ENCODE assay signal across 8 cellular contexts in the genomic region with DNA sequence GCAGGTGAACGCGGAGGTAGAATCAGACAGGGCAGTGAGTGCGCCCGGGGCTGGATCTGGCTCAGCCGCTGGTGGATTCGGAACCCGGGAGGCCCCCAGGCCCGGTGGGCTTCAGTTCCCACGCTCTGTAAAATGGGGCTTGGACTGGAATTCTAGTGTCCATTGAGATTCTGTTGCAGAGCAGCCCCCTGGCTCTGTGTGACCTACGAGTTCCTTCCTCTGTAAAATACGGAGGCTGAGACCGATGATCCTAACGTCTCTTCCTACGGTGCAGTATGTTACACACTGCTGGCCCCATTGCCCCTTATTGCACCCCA. TPM values are rescaled to one million over a fixed set of nuclear protein-coding genes. Genes with fewer than 3 reads are reported as not detected.
DNase-seq lines count a peak whose midpoint lies in the region; ATAC-seq and TF ChIP-seq lines count a peak whose summit lies in the region.

No MANE protein-coding gene starts in this region.

- H3K27me3 ChIP-seq in right cardiac atrium (ENCODE audit: control insufficient read depth, insufficient read depth), result no peaks in the 10 kb centered on the region

- no peak for TF ChIP-seq CTCF in VCaP (conservative IDR thresholded peaks at IDR 0.05)

- no peak for ATAC-seq in right cardiac atrium
- no peak for ATAC-seq in stimulated activated effector memory CD8-positive, alpha-beta T cell treated with anti-CD3 and anti-CD28 coated beads, Interleukin-12 subunit alpha, Interleukin-12 subunit beta, amount 100 ng/mL, for 72 hours
- no peak for ATAC-seq in GM18519 (IDR thresholded peaks at IDR 0.05; ENCODE audit: low FRiP score, unreplicated experiment)
- ATAC-seq in HG03097 (IDR thresholded peaks at IDR 0.05; ENCODE audit: low FRiP score, unreplicated experiment), result no peak

- H3K4me1 ChIP-seq in right cardiac atrium (ENCODE audit: control insufficient read depth, insufficient read depth, low read length), result no peaks in the 10 kb centered on the region

- peak; percentile 74 for DNase-seq in DMS53 (lab: John Stamatoyannopoulos, UW)
- no peak for DNase-seq in DMS53 treated with DMSO at 0.1 percent for 48 hours (lab: John Stamatoyannopoulos, UW; ENCODE audit: unreplicated experiment)
- no peak for DNase-seq in right cardiac atrium
- no peak for DNase-seq in stimulated activated effector memory CD8-positive, alpha-beta T cell treated with anti-CD3 and anti-CD28 coated beads, Interleukin-12 subunit alpha, Interleukin-12 subunit beta, amount 100 ng/mL, for 72 hours (ENCODE audit: low spot score in 2 of 2)
- no peak for DNase-seq in A172 (ENCODE audit: low spot score)

- peak overlapping the region; percentile 96 for H3K4me3 Mint-ChIP-seq in stimulated activated effector memory CD8-positive, alpha-beta T cell treated with anti-CD3 and anti-CD28 coated beads, Interleukin-12 subunit alpha, Interleukin-12 subunit beta, amount 100 ng/mL, for 72 hours

- intact Hi-C loops in right cardiac atrium (cut with DNase I), result loop anchor here in 1 of 4 donors (5.0 kb wide), 1 partner anchor 51 kb away; a partner anchor contains a TSS

- H3K4me1 Mint-ChIP-seq in stimulated activated effector memory CD8-positive, alpha-beta T cell treated with anti-CD3 and anti-CD28 coated beads, Interleukin-12 subunit alpha, Interleukin-12 subunit beta, amount 100 ng/mL, for 72 hours, result peaks cover 25% of the 10 kb centered on the region

- H3K36me3 Mint-ChIP-seq in stimulated activated effector memory CD8-positive, alpha-beta T cell treated with anti-CD3 and anti-CD28 coated beads, Interleukin-12 subunit alpha, Interleukin-12 subunit beta, amount 100 ng/mL, for 72 hours, result peaks cover 14% of the 10 kb centered on the region

- H3K27ac ChIP-seq in VCaP, result peak overlapping the region; percentile 95
- H3K27ac ChIP-seq in right cardiac atrium (ENCODE audit: low read length), result no peak overlapping the region

- H3K9me3 Mint-ChIP-seq in stimulated activated effector memory CD8-positive, alpha-beta T cell treated with anti-CD3 and anti-CD28 coated beads, Interleukin-12 subunit alpha, Interleukin-12 subunit beta, amount 100 ng/mL, for 72 hours, result no peaks in the 10 kb centered on the region

- no peaks in the 10 kb centered on the region for H3K9me3 ChIP-seq in right cardiac atrium (ENCODE audit: control insufficient read depth, low read length)

- under 1% methylated on average over 14 of the region's 14 CpGs for WGBS in right cardiac atrium

- peak overlapping the region; percentile 97 for H3K27ac Mint-ChIP-seq in stimulated activated effector memory CD8-positive, alpha-beta T cell treated with anti-CD3 and anti-CD28 coated beads, Interleukin-12 subunit alpha, Interleukin-12 subunit beta, amount 100 ng/mL, for 72 hours

- peak overlapping the region; percentile 47 for H3K4me3 ChIP-seq in right cardiac atrium (ENCODE audit: low read length)

RNA-seq across cellular contexts. Expression of a gene that starts 14.9 kb away (rescaled TPM):
- 10 to 100 TPM; 23.9 to 25.9 (median 25.1) TPM for total RNA-seq in right cardiac atrium
- 14.9 TPM for polyA plus RNA-seq in right cardiac atrium
- 3.2 and 10.0 TPM in 2 replicates for total RNA-seq in A172 (2014; rRNA removed; shearing (Covaris generic))

RNA-seq across cellular contexts. Expression of a gene that starts 29.1 kb away (rescaled TPM):
- total RNA-seq in right cardiac atrium, result 10 to 100 TPM; 20.0 to 25.3 (median 22.8) TPM
- 18.0 TPM for polyA plus RNA-seq in right cardiac atrium
- total RNA-seq in A172 (2014; rRNA removed; shearing (Covaris generic)), result 25.4 and 51.8 TPM in 2 replicates

RNA-seq across cellular contexts. Expression of a gene that starts 35.1 kb away (rescaled TPM):
- 10 to 100 TPM; 53.8 to 86.6 (median 65.3) TPM for total RNA-seq in right cardiac atrium
- 124 TPM for polyA plus RNA-seq in right cardiac atrium
- total RNA-seq in A172 (2014; rRNA removed; shearing (Covaris generic)), result 75.8 and 96.0 TPM in 2 replicates

RNA-seq across cellular contexts. Expression of a gene that starts 51.9 kb away (rescaled TPM):
- 10 to 100 TPM; 50.4 to 56.5 (median 52.5) TPM for total RNA-seq in right cardiac atrium
- polyA plus RNA-seq in right cardiac atrium, result 56.6 TPM
- total RNA-seq in A172 (2014; rRNA removed; shearing (Covaris generic)), result 40.3 and 44.6 TPM in 2 replicates

RNA-seq across cellular contexts. Expression of a gene that starts 55.2 kb away (rescaled TPM):
- 1 to 10 TPM; 2.9 to 6.1 (median 3.0) TPM for total RNA-seq in right cardiac atrium
- polyA plus RNA-seq in right cardiac atrium, result 3.7 TPM
- 7.5 and 8.1 TPM in 2 replicates for total RNA-seq in A172 (2014; rRNA removed; shearing (Covaris generic))
